19 cellular contexts compared by ENCODE assay signal in genomic region chr3:185846041-185846440, GRCh38. TPM values are rescaled to one million over a fixed set of nuclear protein-coding genes. Genes with fewer than 3 reads are reported as not detected.
A peak's percentile ranks its signal among the peaks of the same experiment; 100 is the strongest.
DNase-seq lines count a peak whose midpoint lies in the region; ATAC-seq, FAIRE-seq and TF ChIP-seq lines count a peak whose summit lies in the region.
"Had no signal": no experiment of that assay in that cellular context is flagged by ENCODE, and none has a peak within 500 bp of the region (broad histone marks: within the 10 kb centered on the region; RNA-seq: fewer than 3 reads in every experiment).

No MANE protein-coding gene starts in this region.

- no peaks in the 10 kb centered on the region for H3K79me2 ChIP-seq in K562 (ENCODE audit: control insufficient read depth, insufficient read depth, low read length)

- no peak for TF ChIP-seq POLR2A in K562 (conservative IDR thresholded peaks at IDR 0.05)
- TF ChIP-seq POLR2A in thyroid gland (IDR thresholded peaks at IDR 0.05) = no peak

- H3K9ac ChIP-seq in K562 (ENCODE audit: insufficient read depth in 1 of 2, low read depth in 2 of 2, low read length in 2 of 2) = peak overlapping the region in 1 of 2 experiments; percentile 26; a peak in 1 of 4 replicates
- H3K9ac ChIP-seq: GM23248, KMS-11 had no signal

- no peaks in the 10 kb centered on the region for H3K27me3 ChIP-seq in right cardiac atrium (ENCODE audit: control insufficient read depth, insufficient read depth)
- H3K27me3 ChIP-seq in K562 (ENCODE audit: control insufficient read depth in 2 of 2, insufficient read depth in 2 of 2, low read length in 2 of 2) = no peaks in the 10 kb centered on the region
- no peaks in the 10 kb centered on the region for H3K27me3 ChIP-seq in foreskin keratinocyte
- H3K27me3 ChIP-seq in thyroid gland = no peaks in the 10 kb centered on the region

- BruUV-seq in K562 (replicated peaks; lab: Mats Ljungman, UMichigan) = no TSS peak

- peak; percentile 77 for FAIRE-seq in K562 (lab: Jason Lieb, UNC)
- FAIRE-seq: HTR-8/SVneo had no signal

- TF ChIP-seq CTCF in K562 (IDR thresholded peaks at IDR 0.05 in 2 of 3, conservative IDR thresholded peaks at IDR 0.05 in 1 of 3; ENCODE audit: insufficient read depth in 2 of 3, low read depth in 1 of 3, low read length in 3 of 3) (peak in 2 of 3 experiments; percentile 31 to 44; a peak in 3 of 6 replicates), foreskin keratinocyte (conservative IDR thresholded peaks at IDR 0.05) (peak; percentile 7), thyroid gland (IDR thresholded peaks at IDR 0.05) (no peak)

- POLR2A ChIA-PET in K562 (lab: Yijun Ruan, JAX) = interaction anchor here (0.7 to 1.5 kb wide), 6 partner anchors 17 to 1103 kb away, joined by 3 to 4 read pairs (median 3); partner anchors contain the start of gene TRA2B

- ATAC-seq in left ventricle myocardium superior = peak; percentile 35
- ATAC-seq in right cardiac atrium = no peak
- peak; percentile 88 for ATAC-seq in K562
- no peak for ATAC-seq in foreskin keratinocyte
- ATAC-seq in HG03097 (IDR thresholded peaks at IDR 0.05; ENCODE audit: low FRiP score, unreplicated experiment) = no peak
- no peak for ATAC-seq in HG03095 (IDR thresholded peaks at IDR 0.05; ENCODE audit: unreplicated experiment)

- H3K27ac ChIP-seq in right cardiac atrium (ENCODE audit: low read length) (no peak overlapping the region), K562 (ENCODE audit: extremely low read depth, low read depth, low read length) (no peak overlapping the region), foreskin keratinocyte (no peak overlapping the region), thyroid gland (no peak overlapping the region)
- H3K27ac ChIP-seq: GM23248, KMS-11 had no signal

- H2AFZ ChIP-seq in K562 (ENCODE audit: low read depth, low read length) = peak overlapping the region; percentile 33; the same call in 1 of the 2 replicates
- H2AFZ ChIP-seq: GM23248 had no signal

- H3K9me1 ChIP-seq in K562 (ENCODE audit: control insufficient read depth, insufficient read depth, low read length) = no peaks in the 10 kb centered on the region

- H3K36me3 ChIP-seq in K562 (ENCODE audit: control insufficient read depth, insufficient read depth, low read length) = no peaks in the 10 kb centered on the region
- no peaks in the 10 kb centered on the region for H3K36me3 ChIP-seq in thyroid gland

- H3K9me3 ChIP-seq in right cardiac atrium (ENCODE audit: control insufficient read depth, low read length) = no peaks in the 10 kb centered on the region
- H3K9me3 ChIP-seq in K562 (replicated peaks; ENCODE audit: control insufficient read depth, insufficient read depth, low read depth, low read length) = no peaks in the 10 kb centered on the region
- H3K9me3 ChIP-seq in thyroid gland = no peaks in the 10 kb centered on the region

- peak in 1 of 2 experiments; percentile 53; a peak in 2 of 4 replicates for TF ChIP-seq RAD21 in K562 (CRISPR knock-in tag; conservative IDR thresholded peaks at IDR 0.05 in 1 of 2, IDR thresholded peaks at IDR 0.05 in 1 of 2)

- H3K4me2 ChIP-seq in K562 (ENCODE audit: insufficient read depth, low read length) = no peak overlapping the region
- H3K4me2 ChIP-seq: KMS-11 had no signal

- in situ Hi-C loops in K562 (cut with MboI) = no loop called here

- intact Hi-C loops in left ventricle myocardium superior (cut with micrococcal nuclease) (no loop called here), right cardiac atrium (cut with DNase I) (no loop called here), K562 (cut with micrococcal nuclease) (loop anchor here (2.0 kb wide), 1 partner anchor 111 kb away; no protein-coding TSS in a partner anchor), thyroid gland (cut with DNase I) (no loop called here)

- CTCF ChIA-PET in K562 (lab: Yijun Ruan, JAX; ENCODE audit: low intra/inter-chr PET ratio) = no interaction called here

- H3K4me3 ChIP-seq in right cardiac atrium (ENCODE audit: low read length) = no peak overlapping the region
- H3K4me3 ChIP-seq in K562 = no peak overlapping the region
- H3K4me3 ChIP-seq in thyroid gland (replicated peaks in 1 of 3) = no peak overlapping the region
- H3K4me3 ChIP-seq: GM23248 had no signal

- TF ChIP-seq EP300 in K562 (IDR thresholded peaks at IDR 0.05; ENCODE audit: low read length) = no peak

- H3K4me1 ChIP-seq in right cardiac atrium (ENCODE audit: control insufficient read depth, insufficient read depth, low read length) (no peaks in the 10 kb centered on the region), K562 (replicated peaks in 1 of 2; ENCODE audit: control insufficient read depth in 2 of 2, insufficient read depth in 2 of 2, low read length in 2 of 2) (no peaks in the 10 kb centered on the region; a peak in 1 of 5 replicates), foreskin keratinocyte (peaks cover 5% of the 10 kb centered on the region), thyroid gland (no peaks in the 10 kb centered on the region)

- H4K20me1 ChIP-seq in K562 (replicated peaks; ENCODE audit: control insufficient read depth, insufficient read depth, low read length) = no peaks in the 10 kb centered on the region

- no peak for DNase-seq in left ventricle myocardium superior
- DNase-seq in right cardiac atrium = no peak
- DNase-seq in K562 (ENCODE audit: extremely low read depth in 1 of 4, low spot score in 3 of 4) = peak; percentile 17 to 58 (median 30)
- no peak for DNase-seq in foreskin keratinocyte
- DNase-seq in thyroid gland = peak; percentile 15 to 30
- no peak for DNase-seq in amygdala (lab: John Stamatoyannopoulos, UW)
- DNase-seq: 8988T; CD4-positive, alpha-beta memory T cell; GM23248; NCI-H1436; NCI-H2029; NCI-H2171; NCI-H446; NK-92 treated with Interleukin-12 subunit alpha and Interleukin-12 subunit beta, amount 100 ng/mL, for 24 hours had no signal

- WGBS in right cardiac atrium = 67% methylated on average over 6 of the region's 6 CpGs
- 28% methylated on average over 6 of the region's 6 CpGs for WGBS in K562 (ENCODE audit: insufficient coverage, low coverage, missing lambda C conversion rate)
- WGBS in thyroid gland, 2 donors = 46 to 53% methylated on average over 6 of the region's 6 CpGs

TF ChIP-seq in K562, 482 proteins besides CTCF, POLR2A, EP300 and RAD21:
- TF ChIP-seq BCOR (IDR thresholded peaks at IDR 0.05) (0 out of 2 replicates have a peak, but pooled peaks have one; percentile 8), CHAMP1 (IDR thresholded peaks at IDR 0.05) (peak; percentile 49; the same call in 1 of the 2 replicates), BMI1 (IDR thresholded peaks at IDR 0.05; ENCODE audit: low read length) (no peak), FOXM1 (IDR thresholded peaks at IDR 0.05; ENCODE audit: low read depth) (0 out of 2 replicates have a peak, but pooled peaks have one; percentile 38), FOXM1 (CRISPR knock-in tag; IDR thresholded peaks at IDR 0.05; ENCODE audit: low read depth) (no peak), HDGF (IDR thresholded peaks at IDR 0.05) (0 out of 2 replicates have a peak, but pooled peaks have one; percentile 40), TGIF2 (CRISPR knock-in tag; IDR thresholded peaks at IDR 0.05) (no peak), SRSF9 (IDR thresholded peaks at IDR 0.05; ENCODE audit: borderline replicate concordance, low read depth, low read length) (no peak), ZNF584 (CRISPR knock-in tag; IDR thresholded peaks at IDR 0.05; ENCODE audit: low read depth) (peak; percentile 58; the same call in 1 of the 2 replicates)
TF ChIP-seq in K562: peak in this region for 5.

RNA-seq across cellular contexts. Expression of gene IGF2BP2, which starts 21.2 kb away (rescaled TPM):
- 16.7 TPM for total RNA-seq in left ventricle myocardium superior
- total RNA-seq in right cardiac atrium = 10 to 100 TPM; 14.3 to 18.0 (median 15.7) TPM
- polyA plus RNA-seq in right cardiac atrium = 7.7 TPM
- 69.6 and 146 TPM in 2 replicates for total RNA-seq in K562 (2011; cell fraction: chromatin; rRNA removed; ENCODE audit: low replicate concordance)
- total RNA-seq in K562 (2011; cell fraction: nucleolus; rRNA removed) = 23.8 and 33.3 TPM in 2 replicates
- total RNA-seq in K562 (2011; cell fraction: nucleoplasm; rRNA removed) = 45.3 and 46.5 TPM in 2 replicates
- 39.4 and 39.8 TPM in 2 replicates for total RNA-seq in K562 (2014; rRNA removed)
- total RNA-seq in K562 (2014; rRNA removed; fragmentation: Illumina TruSeq; extraction: Trizol) = 31.9 and 35.7 TPM in 2 replicates
- total RNA-seq in K562 (2015; rRNA removed; fragmentation: Illumina TruSeq; extraction: Trizol) = 30.5 and 32.3 TPM in 2 replicates
- 57.3 and 59.6 TPM in 2 replicates for total RNA-seq in K562 (2021)
- 3.4 and 5.2 TPM in 2 replicates for polyA plus RNA-seq in K562 (2011; rRNA removed)
- polyA plus RNA-seq in K562 (2011; cell fraction: cytosol; rRNA removed) = 0.95 and 2.9 TPM in 2 replicates
- polyA plus RNA-seq in K562 (2011; cell fraction: nucleus; rRNA removed) = 11.1 and 17.4 TPM in 2 replicates
- polyA plus RNA-seq in K562 (2012) = 32.3 and 35.2 TPM in 2 replicates
- polyA plus RNA-seq in K562 (2014; fragmentation: Illumina TruSeq; extraction: Trizol) = 50.0 and 58.5 TPM in 2 replicates
- polyA plus RNA-seq in K562 (2014; fragmentation: Nextera tagmentation; extraction: Ambion mirVana) = 1 to 10 TPM; 3.2 to 3.5 TPM
- 21.1 and 27.7 TPM in 2 replicates for polyA plus RNA-seq in K562 (2014; rRNA removed)
- polyA minus RNA-seq in K562 (2011; rRNA and poly(A)+ RNA removed) = 13.0 and 18.7 TPM in 2 replicates
- polyA minus RNA-seq in K562 (2011; cell fraction: cytosol; rRNA and poly(A)+ RNA removed) = 9.4 and 13.0 TPM in 2 replicates
- polyA minus RNA-seq in K562 (2011; cell fraction: nucleus; rRNA and poly(A)+ RNA removed) = 17.1 and 20.3 TPM in 2 replicates
- total RNA-seq in foreskin keratinocyte = 149 and 165 TPM in 2 replicates
- 43.6 and 53.1 TPM in 2 replicates for polyA plus RNA-seq in foreskin keratinocyte
- total RNA-seq in thyroid gland = 10 to 100 TPM; 12.4 to 45.7 (median 15.9) TPM
- total RNA-seq: CD4-positive, alpha-beta memory T cell; OCI-LY7 had no signal
- polyA plus RNA-seq: CD4-positive, alpha-beta memory T cell had no signal

Comparison
In these comparisons a context has a peak if more than half of its experiments do, and no peak if none do; other contexts are left out.
1. ATAC-seq: peak in left ventricle myocardium superior (single experiment) and K562 (single experiment); none in right cardiac atrium (0 of 2), foreskin keratinocyte (single experiment), HG03097 (single experiment) and HG03095 (single experiment).
2. DNase-seq: peak in K562 (4 of 4) and thyroid gland (2 of 2); none in left ventricle myocardium superior (single experiment), right cardiac atrium (0 of 3), foreskin keratinocyte (0 of 2) and amygdala (0 of 56).
3. CTCF ChIP-seq: peak in K562 (2 of 3) and foreskin keratinocyte (single experiment); none in thyroid gland (0 of 6).